Comparison of ENCODE assay signal across 8 cellular contexts in the genomic region with DNA sequence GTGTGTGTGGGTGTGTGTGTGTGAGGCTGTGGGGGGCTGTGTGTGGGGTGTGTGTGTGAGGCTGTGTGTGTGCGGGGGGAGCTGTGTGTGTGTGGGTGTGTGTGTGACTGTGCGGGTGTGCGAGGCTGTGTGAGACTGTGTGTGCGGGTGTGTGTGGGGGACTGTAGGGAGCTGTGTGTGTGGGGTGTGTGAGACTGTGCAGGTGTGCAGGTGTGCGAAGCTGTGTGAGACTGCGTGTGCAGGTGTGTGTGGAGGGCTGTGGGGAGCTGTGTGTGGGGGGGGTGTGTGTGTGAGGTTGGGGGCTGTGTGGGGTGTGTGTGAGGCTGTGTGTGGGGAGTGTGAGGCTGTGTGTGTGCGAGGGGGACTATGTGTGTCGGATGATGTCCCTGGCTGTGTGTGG.
"Had no signal": no experiment of that assay in that cellular context is flagged by ENCODE, and none has a peak within 500 bp of the region (broad histone marks: within the 10 kb centered on the region; RNA-seq: fewer than 3 reads in every experiment).

No MANE protein-coding gene starts in this region.

- H3K27me3 ChIP-seq: adrenal gland, body of pancreas, hepatocyte, pancreas, thyroid gland, vagina had no signal

- H3K4me1 ChIP-seq: neural progenitor cell, pancreas, thyroid gland had no signal

- H3K79me2 ChIP-seq: hepatocyte had no signal

- H3K4me3 Mint-ChIP-seq: neural progenitor cell had no signal

- H3K9me3 ChIP-seq: adrenal gland, body of pancreas, pancreas, thyroid gland, vagina had no signal

- H3K27ac Mint-ChIP-seq: neural progenitor cell, T-helper 17 cell had no signal

- H3K9ac ChIP-seq: neural progenitor cell had no signal

- H3K36me3 ChIP-seq: adrenal gland, neural progenitor cell, pancreas, thyroid gland, vagina had no signal

- H3K27ac ChIP-seq: adrenal gland, body of pancreas, neural progenitor cell, pancreas, thyroid gland had no signal

- H3K4me3 ChIP-seq: body of pancreas had no signal
